Comparison of ENCODE assay signal across 1 cellular context in the genomic region with DNA sequence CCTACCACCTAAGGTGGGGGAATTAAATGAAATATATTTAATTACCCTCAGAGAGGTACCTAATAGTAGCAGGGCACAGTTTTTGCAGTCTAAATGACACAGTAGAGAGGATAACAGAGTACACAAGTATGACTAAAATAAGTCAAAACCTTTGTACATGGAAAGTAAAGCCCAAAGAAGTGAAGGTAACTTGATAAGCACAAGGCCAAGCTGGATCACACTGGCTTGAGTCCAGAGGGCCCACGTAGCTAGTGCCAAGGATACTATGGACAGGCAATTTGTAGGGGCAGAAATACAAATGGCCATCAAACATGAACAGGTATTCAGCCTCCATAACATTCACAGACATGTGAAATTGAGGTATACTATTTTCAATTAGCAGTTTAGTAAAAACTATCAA.
TF ChIP-seq lines count a peak whose summit lies in the region.

No MANE protein-coding gene starts in this region.

TF ChIP-seq in WTC11, 78 proteins besides CTCF, POLR2A, EP300 and RAD21 (continued from another document):
- TF ChIP-seq, protein P1, sequence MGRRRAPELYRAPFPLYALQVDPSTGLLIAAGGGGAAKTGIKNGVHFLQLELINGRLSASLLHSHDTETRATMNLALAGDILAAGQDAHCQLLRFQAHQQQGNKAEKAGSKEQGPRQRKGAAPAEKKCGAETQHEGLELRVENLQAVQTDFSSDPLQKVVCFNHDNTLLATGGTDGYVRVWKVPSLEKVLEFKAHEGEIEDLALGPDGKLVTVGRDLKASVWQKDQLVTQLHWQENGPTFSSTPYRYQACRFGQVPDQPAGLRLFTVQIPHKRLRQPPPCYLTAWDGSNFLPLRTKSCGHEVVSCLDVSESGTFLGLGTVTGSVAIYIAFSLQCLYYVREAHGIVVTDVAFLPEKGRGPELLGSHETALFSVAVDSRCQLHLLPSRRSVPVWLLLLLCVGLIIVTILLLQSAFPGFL (CRISPR knock-in tag; IDR thresholded peaks at IDR 0.05; ENCODE audit: borderline replicate concordance), result no peak
- TF ChIP-seq TEAD1 (CRISPR knock-in tag; IDR thresholded peaks at IDR 0.05), result no peak
